8 cellular contexts compared by ENCODE assay signal in the genomic region with DNA sequence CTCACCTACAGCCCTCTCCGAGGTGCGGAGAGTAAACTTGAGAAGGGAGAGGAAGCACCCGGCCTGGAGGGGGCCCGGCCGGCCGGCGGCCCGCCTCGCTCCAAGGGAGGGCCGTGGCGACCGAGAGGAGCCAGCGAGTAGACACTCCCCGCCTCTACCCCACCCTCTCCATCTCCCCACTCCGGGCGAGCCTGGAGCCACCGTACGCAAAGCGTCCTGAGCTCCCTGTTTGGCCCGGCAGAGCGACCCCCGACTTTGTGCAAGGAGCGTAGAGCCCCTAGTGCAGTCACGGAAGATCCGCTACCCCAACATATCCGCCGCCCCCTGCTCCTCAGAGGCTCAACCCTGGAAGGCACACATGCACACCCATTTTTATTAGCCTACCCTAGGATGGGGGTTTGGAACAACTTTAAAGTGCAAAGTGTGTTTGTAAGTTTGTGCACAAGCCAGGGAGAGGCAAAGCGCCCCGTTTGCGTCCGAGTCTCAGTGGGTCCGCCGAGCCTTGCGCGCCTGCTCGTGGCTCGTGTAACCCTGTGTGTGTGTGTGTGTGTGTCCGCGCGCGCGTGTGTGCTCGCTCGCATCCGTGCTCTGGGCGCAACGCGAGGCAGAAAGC. TPM values are rescaled to one million over a fixed set of nuclear protein-coding genes. Genes with fewer than 3 reads are reported as not detected.
DNase-seq lines count a peak whose midpoint lies in the region; ATAC-seq and TF ChIP-seq lines count a peak whose summit lies in the region.

No MANE protein-coding gene starts in this region.

- TF ChIP-seq CTCF in cardiac fibroblast (IDR thresholded peaks at IDR 0.05; ENCODE audit: low read depth, low read length): no peak

- no peaks in the 10 kb centered on the region for H3K36me3 ChIP-seq in SK-N-MC (ENCODE audit: insufficient read depth, low read length)

- H3K9me3 ChIP-seq in SK-N-MC (ENCODE audit: low read depth, low read length): no peaks in the 10 kb centered on the region

- DNase-seq in ACHN (peak; percentile 59), SK-N-MC (ENCODE audit: low read depth, low spot score) (peak; percentile 75), cardiac fibroblast (ENCODE audit: low read depth in 2 of 2) (no peak), left colon (peak; percentile 57 to 69), iPS-NIHi7 (ENCODE audit: extremely low spot score) (no peak)
- DNase-seq in stimulated activated CD8-positive, alpha-beta memory T cell treated with anti-CD3 and anti-CD28 coated beads, Interleukin-4, amount 100 ng/mL, for 48 hours: peak; percentile 48

- H3K27ac ChIP-seq in SK-N-MC: peak overlapping the region; percentile 93

- H3K9ac ChIP-seq in SK-N-MC (ENCODE audit: insufficient read length): peak overlapping the region; percentile 53

- in situ Hi-C loops in ACHN (cut with HindIII; ENCODE audit: low pct_ligation_motif_present, low pct_unique_long_range_greater_than_20kb, low sequenced_read_pairs): no loop called here

- intact Hi-C loops in left colon (cut with DNase I, micrococcal nuclease): no loop called here

- H3K4me3 ChIP-seq in SK-N-MC (peak overlapping the region; percentile 97), cardiac fibroblast (replicated peaks in 1 of 2; ENCODE audit: low read depth in 2 of 2, low read length in 2 of 2) (peak overlapping the region; percentile 57 to 61)

- peak; percentile 35 for ATAC-seq in GM18502 (IDR thresholded peaks at IDR 0.05; ENCODE audit: poor library complexity, unreplicated experiment)
- ATAC-seq in HG03135 (IDR thresholded peaks at IDR 0.05; ENCODE audit: unreplicated experiment): peak; percentile 29
- peak; percentile 40 for ATAC-seq in left colon

RNA-seq across cellular contexts. Expression of a gene that starts 0.5 kb away (rescaled TPM):
- 10 to 100 TPM in 1 of 2 donors, 1 to 10 TPM in 1; 9.6 to 11.2 TPM for total RNA-seq in left colon

Comparison
In these comparisons a context has a peak if more than half of its experiments do, and no peak if none do; other contexts are left out.
1. DNase-seq: peak in ACHN (single experiment), SK-N-MC (single experiment), left colon (2 of 2) and stimulated activated CD8-positive, alpha-beta memory T cell treated with anti-CD3 and anti-CD28 coated beads, Interleukin-4, amount 100 ng/mL, for 48 hours (single experiment); none in cardiac fibroblast (0 of 2) and iPS-NIHi7 (single experiment).
2. Peak in every context shown above with its lines, with median percentiles within 50 percentile points of each other: ATAC-seq.